12 cellular contexts compared by ENCODE assay signal in genomic region chr6:113668712-113669408, GRCh38.
DNase-seq lines count a peak whose midpoint lies in the region; ATAC-seq, FAIRE-seq and TF ChIP-seq lines count a peak whose summit lies in the region.
"Had no signal": no experiment of that assay in that cellular context is flagged by ENCODE, and none has a peak within 500 bp of the region (broad histone marks: within the 10 kb centered on the region; RNA-seq: fewer than 3 reads in every experiment).

No MANE protein-coding gene starts in this region.

- H3K27me3 ChIP-seq in left ventricle myocardium inferior (ENCODE audit: low read depth), result no peaks in the 10 kb centered on the region

- H3K4me1 ChIP-seq in left ventricle myocardium inferior, result peaks cover 41% of the 10 kb centered on the region

- H3K4me3 ChIP-seq in left ventricle myocardium inferior, result no peak overlapping the region

- no peak for TF ChIP-seq POLR2A in GM12891 (IDR thresholded peaks at IDR 0.05; ENCODE audit: low read depth, low read length)
- TF ChIP-seq POLR2A in erythroblast (IDR thresholded peaks at IDR 0.05; ENCODE audit: low read length), result no peak

- H3K36me3 ChIP-seq in left ventricle myocardium inferior, result no peaks in the 10 kb centered on the region

- intact Hi-C loops in left ventricle myocardium inferior (cut with micrococcal nuclease) (no loop called here), posterior cingulate gyrus (cut with DNase I) (no loop called here)

- TF ChIP-seq CTCF in left ventricle myocardium inferior (IDR thresholded peaks at IDR 0.05; ENCODE audit: borderline replicate concordance), result no peak

- H3K9me3 ChIP-seq in left ventricle myocardium inferior (replicated peaks), result no peaks in the 10 kb centered on the region

- H3K27ac ChIP-seq in left ventricle myocardium inferior (replicated peaks), result peak overlapping the region; percentile 69

- ATAC-seq in GM21576 (IDR thresholded peaks at IDR 0.05; ENCODE audit: unreplicated experiment) (peak; percentile 54), HG03520 (IDR thresholded peaks at IDR 0.05; ENCODE audit: unreplicated experiment) (peak; percentile 54), HG02759 (IDR thresholded peaks at IDR 0.05; ENCODE audit: unreplicated experiment) (no peak)
- ATAC-seq: T-helper 17 cell had no signal

- peak; percentile 9 for FAIRE-seq in GM12891 (lab: Jason Lieb, UNC)

- DNase-seq in GM12891 (ENCODE audit: insufficient read length, low spot score) (no peak), left ventricle myocardium inferior (no peak), posterior cingulate gyrus (no peak), NCI-H1105 (lab: John Stamatoyannopoulos, UW) (no peak), erythroblast (lab: John Stamatoyannopoulos, UW) (no peak)
- DNase-seq: C1 segment of cervical spinal cord, glutamatergic neuron, substantia nigra, T-helper 17 cell had no signal

TF ChIP-seq in GM12891, 5 proteins besides CTCF, POLR2A, EP300 and RAD21:
- TF ChIP-seq POU2F2 (IDR thresholded peaks at IDR 0.05; ENCODE audit: low read depth, low read length), result no peak
- TF ChIP-seq PAX5 (IDR thresholded peaks at IDR 0.05; ENCODE audit: insufficient read depth, low read length, severe bottlenecking), result no peak
- no peak for TF ChIP-seq TAF1 (IDR thresholded peaks at IDR 0.05; ENCODE audit: low read depth, low read length)
- no peak for TF ChIP-seq POLR2AphosphoS5 (IDR thresholded peaks at IDR 0.05; ENCODE audit: low read depth, low read length)
- no peak for TF ChIP-seq SPI1 (IDR thresholded peaks at IDR 0.05; ENCODE audit: low read depth, low read length)
